ENCODE assay signal across 8 cellular contexts in genomic region chr9:33158555-33159057, GRCh38. TPM values are rescaled to one million over a fixed set of nuclear protein-coding genes. Genes with fewer than 3 reads are reported as not detected.
DNase-seq lines count a peak whose midpoint lies in the region; ATAC-seq and TF ChIP-seq lines count a peak whose summit lies in the region.

No MANE protein-coding gene starts in this region.

- peak overlapping the region; percentile 50 for H2BK15ac ChIP-seq in neuronal stem cell (ENCODE audit: low read length)

- POLR2A ChIA-PET in CD8-positive, alpha-beta T cell (lab: Charles Lee), result interaction anchor here (0.9 to 1.7 kb wide), 5 partner anchors 9 to 18 kb away, joined by 3 to 9 read pairs (median 4); partner anchors contain the start of gene B4GALT1
- POLR2A ChIA-PET in GM10248 (lab: Yijun Ruan, JAX), result interaction anchor here (0.9 to 1.9 kb wide), 2 partner anchors 9 to 133 kb away, joined by 3 to 8 read pairs; partner anchors contain the start of genes B4GALT1 and DNAJA1

- H3K4me2 ChIP-seq in neuronal stem cell (ENCODE audit: insufficient read depth, low read length, poor library complexity, severe bottlenecking), result no peak overlapping the region

- peaks cover 96% of the 10 kb centered on the region for H3K4me1 Mint-ChIP-seq in CD8-positive, alpha-beta T cell (ENCODE audit: low read depth)

- no peak overlapping the region for H2BK5ac ChIP-seq in neuronal stem cell (ENCODE audit: low read length)

- H3K79me1 ChIP-seq in neuronal stem cell (ENCODE audit: low read depth, low read length), result no peaks in the 10 kb centered on the region

- H3K14ac ChIP-seq in neuronal stem cell (ENCODE audit: low read length), result no peak overlapping the region

- no peaks in the 10 kb centered on the region for H3K27me3 ChIP-seq in CD8-positive, alpha-beta T cell (ENCODE audit: insufficient read depth, low read length)
- no peaks in the 10 kb centered on the region for H3K27me3 ChIP-seq in body of pancreas
- no peaks in the 10 kb centered on the region for H3K27me3 ChIP-seq in neuronal stem cell (ENCODE audit: control insufficient read depth in 3 of 3, insufficient read depth in 3 of 3, low read depth in 1 of 3, low read length in 3 of 3)

- no peaks in the 10 kb centered on the region for H3K36me3 ChIP-seq in CD8-positive, alpha-beta T cell (ENCODE audit: insufficient read depth, low read length)
- H3K36me3 ChIP-seq in body of pancreas (replicated peaks in 1 of 2; ENCODE audit: insufficient read depth in 1 of 2, low read depth in 2 of 2) (no peaks in the 10 kb centered on the region), neuronal stem cell (replicated peaks in 1 of 2; ENCODE audit: control insufficient read depth in 2 of 2, insufficient read depth in 2 of 2, low read length in 2 of 2) (no peaks in the 10 kb centered on the region)

- peak in 2 of 7 experiments; percentile 38 to 48 for DNase-seq in CD8-positive, alpha-beta T cell
- DNase-seq in body of pancreas (no peak), neuronal stem cell (ENCODE audit: low spot score) (no peak), NCI-H345 (lab: John Stamatoyannopoulos, UW) (no peak), NCI-H526 treated with DMSO at 0.1 percent for 48 hours (lab: John Stamatoyannopoulos, UW) (no peak), GM10248 (ENCODE audit: extremely low spot score) (no peak)

- peak overlapping the region; percentile 4 for H2AFZ ChIP-seq in neuronal stem cell (ENCODE audit: low read length)

- no peak for TF ChIP-seq POLR2A in body of pancreas (IDR thresholded peaks at IDR 0.05)

- WGBS in body of pancreas, 2 donors, result 55% methylated on average over 3 of the region's 3 CpGs
- no CpG with 5 or more reads among the region's 3 CpGs for WGBS in neuronal stem cell (ENCODE audit: extremely low coverage in 2 of 2, insufficient read length in 2 of 2, insufficient replicate concordance in 1 of 2), 2 donors

- peak; percentile 10 for ATAC-seq in CD8-positive, alpha-beta T cell
- ATAC-seq in HG02759 (IDR thresholded peaks at IDR 0.05; ENCODE audit: unreplicated experiment) (peak; percentile 10), body of pancreas (no peak), HG02678 (IDR thresholded peaks at IDR 0.05; ENCODE audit: unreplicated experiment) (no peak)

- intact Hi-C loops in CD8-positive, alpha-beta T cell (cut with DNase I, micrococcal nuclease), result loop anchor here (1.0 to 2.0 kb wide), 2 partner anchors 9 to 14 kb away; partner anchors contain the start of gene B4GALT1 (in 1 of the 2)
- intact Hi-C loops in body of pancreas (cut with DNase I), result no loop called here

- no peak overlapping the region for H3K4me3 ChIP-seq in CD8-positive, alpha-beta T cell (ENCODE audit: low read depth, low read length)
- no peak overlapping the region for H3K4me3 ChIP-seq in body of pancreas
- H3K4me3 ChIP-seq in neuronal stem cell (ENCODE audit: low read length in 2 of 2), result peak overlapping the region in 1 of 2 donors; percentile 11

- no peak overlapping the region for H2BK120ac ChIP-seq in neuronal stem cell (ENCODE audit: low read depth, low read length)

- H3K18ac ChIP-seq in neuronal stem cell (ENCODE audit: low read length), result no peak overlapping the region

- no peak overlapping the region for H2BK12ac ChIP-seq in neuronal stem cell (ENCODE audit: low read length)

- H2AK5ac ChIP-seq in neuronal stem cell (ENCODE audit: low read depth, low read length), result no peak overlapping the region

- no peak for TF ChIP-seq CTCF in CD8-positive, alpha-beta T cell (IDR thresholded peaks at IDR 0.05)
- TF ChIP-seq CTCF in body of pancreas (IDR thresholded peaks at IDR 0.05) (no peak), GM10248 (IDR thresholded peaks at IDR 0.05; ENCODE audit: control extremely low read depth, extremely low read depth, low read depth, missing control alignments) (no peak)

- H3K27ac ChIP-seq in CD8-positive, alpha-beta T cell (ENCODE audit: low read depth, low read length), result peak overlapping the region; percentile 90
- peak overlapping the region in 3 of 4 donors; percentile 45 to 94 (median 82) for H3K27ac ChIP-seq in body of pancreas
- no peak overlapping the region for H3K27ac ChIP-seq in neuronal stem cell (replicated peaks; ENCODE audit: low read length)

- H3K27ac Mint-ChIP-seq in CD8-positive, alpha-beta T cell, result peak overlapping the region; percentile 96

- peak overlapping the region; percentile 69 for H3K4me3 Mint-ChIP-seq in CD8-positive, alpha-beta T cell

- H3K36me3 Mint-ChIP-seq in CD8-positive, alpha-beta T cell, result peaks cover 1% of the 10 kb centered on the region

- H3K9ac ChIP-seq in neuronal stem cell (ENCODE audit: low read depth, low read length, poor library complexity), result no peak overlapping the region

- H3K4ac ChIP-seq in neuronal stem cell (ENCODE audit: low read length), result no peak overlapping the region

- H3K23ac ChIP-seq in neuronal stem cell (ENCODE audit: low read depth, low read length, poor library complexity), result no peak overlapping the region

- no peaks in the 10 kb centered on the region for H3K27me3 Mint-ChIP-seq in CD8-positive, alpha-beta T cell (ENCODE audit: low read depth)

- peaks cover 1% of the 10 kb centered on the region for H3K9me3 Mint-ChIP-seq in CD8-positive, alpha-beta T cell

- peaks cover 92% of the 10 kb centered on the region for H3K4me1 ChIP-seq in CD8-positive, alpha-beta T cell (ENCODE audit: insufficient read depth, low read length)
- H3K4me1 ChIP-seq in body of pancreas (peaks cover 77% of the 10 kb centered on the region), neuronal stem cell (ENCODE audit: control insufficient read depth in 2 of 2, insufficient read depth in 1 of 2, low read depth in 1 of 2, low read length in 2 of 2) (peaks cover 24 to 46% of the 10 kb centered on the region in 2 donors)

- CTCF ChIA-PET in CD8-positive, alpha-beta T cell (lab: Charles Lee), result interaction anchor here (0.7 kb wide), 1 partner anchor 66 kb away, joined by 3 read pairs; no protein-coding TSS in a partner anchor
- CTCF ChIA-PET in GM10248 (lab: Yijun Ruan, JAX), result interaction anchor here (0.8 to 7.5 kb wide), 7 partner anchors 9 to 67 kb away, joined by 3 to 52 read pairs (median 4); partner anchors contain the start of gene B4GALT1

- no peak overlapping the region for H4K8ac ChIP-seq in neuronal stem cell (ENCODE audit: low read depth, low read length)

- no peak overlapping the region for H4K91ac ChIP-seq in neuronal stem cell (ENCODE audit: low read depth, low read length, poor library complexity)

- no peaks in the 10 kb centered on the region for H3K9me3 ChIP-seq in CD8-positive, alpha-beta T cell (ENCODE audit: low read length)
- H3K9me3 ChIP-seq in body of pancreas (no peaks in the 10 kb centered on the region), neuronal stem cell (replicated peaks in 1 of 2; ENCODE audit: control insufficient read depth in 2 of 2, insufficient read depth in 1 of 2, low read depth in 1 of 2, low read length in 2 of 2) (no peaks in the 10 kb centered on the region)

RNA-seq across cellular contexts. Expression of gene B4GALT1, which starts 8.5 kb away (rescaled TPM):
- 100 to 1,000 TPM; 139 to 140 TPM for total RNA-seq in CD8-positive, alpha-beta T cell
- 10 to 100 TPM; 31.3 to 42.3 TPM for total RNA-seq in body of pancreas
- 13.2 TPM for polyA plus RNA-seq in neuronal stem cell (2013, experiment 1 of 2)
- 13.0 TPM for polyA plus RNA-seq in neuronal stem cell (2013, experiment 2 of 2)

Comparison
In these comparisons a context has a peak if more than half of its experiments do, and no peak if none do; other contexts are left out.
1. ATAC-seq: peak in CD8-positive, alpha-beta T cell (single experiment) and HG02759 (single experiment); none in body of pancreas (single experiment) and HG02678 (single experiment).